Comparison of ENCODE assay signal across 11 cellular contexts in the genomic region with DNA sequence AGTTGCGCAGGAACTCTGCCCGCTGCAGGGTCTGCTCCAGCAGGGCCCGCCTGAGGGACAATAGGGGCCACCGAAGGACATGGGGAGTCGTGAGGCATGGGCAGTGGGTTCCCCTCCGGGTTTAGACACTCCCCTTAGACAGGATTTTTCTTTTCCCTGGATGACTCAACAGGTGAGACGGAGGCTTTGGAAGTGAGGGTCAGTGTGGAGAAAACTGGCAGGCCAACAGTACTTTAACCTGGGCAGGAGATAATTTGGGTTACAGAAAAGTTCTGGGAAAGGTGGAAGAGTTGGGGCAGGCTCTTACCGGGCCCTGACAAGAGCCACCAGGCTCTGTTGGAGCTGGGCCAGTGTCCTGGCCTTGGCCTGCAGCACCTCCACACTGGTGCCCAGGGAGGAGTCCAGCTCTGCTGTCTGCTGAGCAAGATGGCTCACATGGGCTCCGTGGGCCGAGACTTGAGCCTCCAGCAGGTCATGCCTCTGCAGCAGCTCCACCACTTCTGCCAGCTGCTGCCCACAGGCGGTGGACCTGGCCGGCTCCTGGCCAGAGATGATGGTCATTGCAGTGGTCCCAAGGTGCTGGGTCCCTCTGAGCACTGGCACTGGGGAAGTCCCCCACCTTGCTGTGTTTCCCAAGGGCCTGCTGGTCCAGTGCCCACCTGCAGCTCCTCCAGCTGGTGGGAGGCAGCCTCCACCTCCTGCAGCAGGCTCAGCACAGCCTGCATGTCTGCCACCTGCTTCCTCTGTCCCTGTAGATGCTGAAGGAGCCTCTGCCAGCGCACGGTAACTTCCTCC. TPM values are rescaled to one million over a fixed set of nuclear protein-coding genes. Genes with fewer than 3 reads are reported as not detected.
A peak's percentile ranks its signal among the peaks of the same experiment; 100 is the strongest.
DNase-seq lines count a peak whose midpoint lies in the region; ATAC-seq, FAIRE-seq and TF ChIP-seq lines count a peak whose summit lies in the region.
"Had no signal": no experiment of that assay in that cellular context is flagged by ENCODE, and none has a peak within 500 bp of the region (broad histone marks: within the 10 kb centered on the region; RNA-seq: fewer than 3 reads in every experiment).

No MANE protein-coding gene starts in this region.

- no peak overlapping the region for H3K56ac ChIP-seq in H1 (replicated peaks; ENCODE audit: insufficient read length, low read depth, low read length)

- H3K4me3 ChIP-seq in H1 (ENCODE audit: extremely low read depth in 1 of 4, insufficient read depth in 2 of 4, low read depth in 3 of 4, low read length in 4 of 4) (peak overlapping the region; percentile 33 to 68 (median 35); a peak in 6 of 8 replicates), mucosa of descending colon (no peak overlapping the region)

- TF ChIP-seq EP300 in H1 (IDR thresholded peaks at IDR 0.05; ENCODE audit: borderline replicate concordance in 1 of 2, low read depth in 2 of 2, low read length in 2 of 2) = no peak

- H3K18ac ChIP-seq in H1 (ENCODE audit: extremely low read depth, low read length) = no peak overlapping the region

- peak overlapping the region; percentile 60; the same call in 1 of the 2 replicates for H2BK12ac ChIP-seq in H1 (ENCODE audit: low read depth, low read length)

- 64% methylated on average over 14 of the region's 14 CpGs; no CpG with 5 or more reads in 1 of the 2 experiments for WGBS in H1 (ENCODE audit: extremely low coverage in 1 of 2, insufficient coverage in 1 of 2, insufficient read length in 1 of 2, insufficient replicate concordance in 2 of 2, low coverage in 1 of 2, low lambda C conversion rate in 2 of 2, missing lambda C conversion rate in 1 of 2), 2 experiments

- no peaks in the 10 kb centered on the region for H3K9me3 Mint-ChIP-seq in CD4-positive, alpha-beta T cell

- H3K23me2 ChIP-seq in H1 (ENCODE audit: low read depth, low read length) = peaks cover 4% of the 10 kb centered on the region; the same call in 1 of the 2 replicates

- no peak overlapping the region for H3K9ac ChIP-seq in H1 (replicated peaks in 1 of 4; ENCODE audit: extremely low read depth in 1 of 4, low read depth in 3 of 4, low read length in 3 of 4)

- peaks cover 9% of the 10 kb centered on the region for H3K4me1 Mint-ChIP-seq in CD4-positive, alpha-beta T cell (ENCODE audit: low read depth)

- POLR2A ChIA-PET in CD4-positive, alpha-beta T cell (lab: Charles Lee) = interaction anchor here (1.2 kb wide), 1 partner anchor 109 kb away, joined by 4 read pairs; the partner anchor contains the start of gene MAPKBP1
- POLR2A ChIA-PET in H1 (lab: Charles Lee; ENCODE audit: partially characterized antibody) = interaction anchor here (1.0 to 3.2 kb wide), 4 partner anchors 9 to 109 kb away, joined by 3 to 11 read pairs (median 5); partner anchors contain the start of genes JMJD7 and MAPKBP1

- ATAC-seq in CD4-positive, alpha-beta T cell (ENCODE audit: poor library complexity) = peak; percentile 33
- ATAC-seq in mucosa of descending colon (peak; percentile 9), HG02759 (IDR thresholded peaks at IDR 0.05; ENCODE audit: unreplicated experiment) (no peak)

- no peak overlapping the region for H4K91ac ChIP-seq in H1 (replicated peaks; ENCODE audit: insufficient read length, low read length)

- H3K4me2 ChIP-seq in H1 (ENCODE audit: insufficient read depth in 1 of 2, low read depth in 2 of 2, low read length in 2 of 2) = peak overlapping the region; percentile 69 to 78

- peak overlapping the region; percentile 12; the same call in 1 of the 2 replicates for H2BK15ac ChIP-seq in H1 (ENCODE audit: low read length)

- peaks cover 0 to 9% (median 4%) of the 10 kb centered on the region in 4 experiments; a peak in 5 of 7 replicates for H3K4me1 ChIP-seq in H1 (replicated peaks in 1 of 4; ENCODE audit: control insufficient read depth in 3 of 4, insufficient read depth in 4 of 4, low read length in 3 of 4)
- H3K4me1 ChIP-seq in mucosa of descending colon (ENCODE audit: low read depth) = peaks cover 14% of the 10 kb centered on the region

- no peak overlapping the region for H3K27ac ChIP-seq in CD4-positive, alpha-beta T cell (ENCODE audit: low read depth, low read length)
- H3K27ac ChIP-seq in H1 (ENCODE audit: low read depth, low read length) = no peak overlapping the region

- H2AK5ac ChIP-seq in H1 (ENCODE audit: low read depth, low read length) = no peak overlapping the region

- TF ChIP-seq CTCF in CD4-positive, alpha-beta T cell (IDR thresholded peaks at IDR 0.05) = no peak
- no peak for TF ChIP-seq CTCF in H1 (IDR thresholded peaks at IDR 0.05; ENCODE audit: control extremely low read depth in 1 of 3, insufficient read depth in 1 of 3, low read depth in 1 of 3, low read length in 3 of 3)
- no peak for TF ChIP-seq CTCF in mucosa of descending colon (IDR thresholded peaks at IDR 0.05)

- no peak for TF ChIP-seq POLR2A in H1 (IDR thresholded peaks at IDR 0.05; ENCODE audit: control extremely low read depth in 1 of 2, low read depth in 2 of 2, low read length in 2 of 2)

- no peak overlapping the region for H3K27ac Mint-ChIP-seq in CD4-positive, alpha-beta T cell

- H3K79me1 ChIP-seq in H1 (ENCODE audit: low read depth, low read length) = no peaks in the 10 kb centered on the region

- FAIRE-seq in H1 (lab: Jason Lieb, UNC) = no peak

- no peak overlapping the region for H2BK120ac ChIP-seq in H1 (replicated peaks; ENCODE audit: low read depth, low read length)

- intact Hi-C loops in CD4-positive, alpha-beta T cell (cut with DNase I, micrococcal nuclease) = no loop called here
- intact Hi-C loops in mucosa of descending colon (cut with DNase I, micrococcal nuclease) = no loop called here

- H3K27me3 ChIP-seq in CD4-positive, alpha-beta T cell (ENCODE audit: control insufficient read depth, insufficient read depth, low read length) = peaks cover 12% of the 10 kb centered on the region
- H3K27me3 ChIP-seq in H1 (replicated peaks in 1 of 4; ENCODE audit: control insufficient read depth in 3 of 4, extremely low read depth in 1 of 4, insufficient read depth in 3 of 4, low read length in 3 of 4) = peaks cover 21 to 36% (median 31%) of the 10 kb centered on the region in 4 experiments

- H3K4me3 Mint-ChIP-seq in CD4-positive, alpha-beta T cell = no peak overlapping the region

- no peak overlapping the region for H2AFZ ChIP-seq in H1 (ENCODE audit: low read length)

- H3K23ac ChIP-seq in H1 (ENCODE audit: insufficient read length) = no peak overlapping the region

- peaks cover 0 to 2% of the 10 kb centered on the region in 2 experiments for H4K20me1 ChIP-seq in H1 (replicated peaks in 1 of 2; ENCODE audit: control insufficient read depth in 1 of 2, insufficient read depth in 2 of 2, low read length in 2 of 2)

- H2BK5ac ChIP-seq in H1 (ENCODE audit: low read depth, low read length) = no peak overlapping the region

- CTCF ChIA-PET in CD4-positive, alpha-beta T cell (lab: Charles Lee) = no interaction called here
- CTCF ChIA-PET in H1 (lab: Charles Lee; ENCODE audit: partially characterized antibody) = interaction anchor here (0.6 to 4.3 kb wide), 9 partner anchors 10 to 109 kb away, joined by 3 to 22 read pairs (median 3); partner anchors contain the start of gene MAPKBP1

- H3K36me3 ChIP-seq in H1 (ENCODE audit: control insufficient read depth in 2 of 4, insufficient read depth in 4 of 4, low read length in 3 of 4) (no peaks in the 10 kb centered on the region), mucosa of descending colon (ENCODE audit: low read depth) (no peaks in the 10 kb centered on the region)

- no peak overlapping the region for H3K14ac ChIP-seq in H1 (ENCODE audit: insufficient read length)

- H3K4ac ChIP-seq in H1 (replicated peaks; ENCODE audit: insufficient read length, low read depth, low read length) = no peak overlapping the region

- H3K36me3 Mint-ChIP-seq in CD4-positive, alpha-beta T cell (ENCODE audit: low read depth) = no peaks in the 10 kb centered on the region

- no peak overlapping the region for H4K5ac ChIP-seq in H1 (ENCODE audit: insufficient read length, low read depth, low read length)

- no peak for DNase-seq in CD4-positive, alpha-beta T cell
- peak; percentile 51 for DNase-seq in NAMALWA (ENCODE audit: low spot score)
- no peak for DNase-seq in H1 (ENCODE audit: low read depth in 1 of 2, low spot score in 2 of 2)
- no peak for DNase-seq in mucosa of descending colon
- DNase-seq in activated gamma-delta T cell (lab: John Stamatoyannopoulos, UW) = no peak
- DNase-seq in DMS79 (lab: John Stamatoyannopoulos, UW) = no peak
- DNase-seq in NCI-H82 (lab: John Stamatoyannopoulos, UW) = no peak
- DNase-seq: activated CD4-positive, alpha-beta T cell treated with anti-CD3 and anti-CD28 coated beads for 1 hour; MM.1S; OCI-M1 had no signal

- no peak overlapping the region for H2BK20ac ChIP-seq in H1 (ENCODE audit: low read length)

- H3K9me3 ChIP-seq in CD4-positive, alpha-beta T cell (ENCODE audit: control insufficient read depth, low read length) = no peaks in the 10 kb centered on the region
- H3K9me3 ChIP-seq in H1 (ENCODE audit: insufficient read depth in 2 of 2, low read depth in 1 of 2, low read length in 1 of 2) = no peaks in the 10 kb centered on the region
- no peaks in the 10 kb centered on the region for H3K9me3 ChIP-seq in mucosa of descending colon

- H4K8ac ChIP-seq in H1 (ENCODE audit: extremely low read depth, insufficient read depth, low read length) = no peak overlapping the region

- no peak for TF ChIP-seq RAD21 in H1 (IDR thresholded peaks at IDR 0.05 in 1 of 2, conservative IDR thresholded peaks at IDR 0.05 in 1 of 2; ENCODE audit: low read depth in 2 of 2, low read length in 2 of 2)

- no peaks in the 10 kb centered on the region for H3K79me2 ChIP-seq in H1 (ENCODE audit: control insufficient read depth in 1 of 2, insufficient read depth in 2 of 2, low read length in 2 of 2)

- peaks cover 15% of the 10 kb centered on the region for H3K27me3 Mint-ChIP-seq in CD4-positive, alpha-beta T cell

RNA-seq across cellular contexts. Expression of gene SPTBN5, which starts 11.0 kb away (rescaled TPM):
- 1 to 10 TPM; 2.2 to 2.3 TPM for total RNA-seq in CD4-positive, alpha-beta T cell
- total RNA-seq in H1 (2021; fragmentation: NEBNext Ultra II Directional; extraction: Animal tissue kit (Norgen Biotek cat#: 25700)) = 0.84 and 1.1 TPM in 2 replicates
- polyA plus RNA-seq in H1 (2011; rRNA removed) = 0.32 and 0.38 TPM in 2 replicates
- polyA plus RNA-seq in H1 (2011; cell fraction: cytosol; rRNA removed) = 0.59 TPM
- polyA plus RNA-seq in H1 (2011; cell fraction: nucleus; rRNA removed) = 4.5 TPM
- polyA plus RNA-seq in H1 (2012, experiment 1 of 2) = 0.33 to 1.1 TPM (median 0.89 TPM) in 4 replicates
- 0.12 TPM for polyA plus RNA-seq in H1 (2012, experiment 2 of 2)
- polyA plus RNA-seq in H1 (2013, experiment 1 of 2) = 0.43 TPM
- 0.35 TPM for polyA plus RNA-seq in H1 (2013, experiment 2 of 2)
- 0.13 and 0.54 TPM in 2 replicates for polyA minus RNA-seq in H1 (2011; rRNA and poly(A)+ RNA removed)
- not detected for polyA minus RNA-seq in H1 (2011; cell fraction: cytosol; rRNA and poly(A)+ RNA removed)
- 1.00 TPM for polyA minus RNA-seq in H1 (2011; cell fraction: nucleus; rRNA and poly(A)+ RNA removed)
- 1 to 10 TPM in 1 of 3 donors, under 1 TPM in 2; 0.36 to 2.2 (median 0.87) TPM for total RNA-seq in mucosa of descending colon

RNA-seq across cellular contexts. Expression of gene PLA2G4B, which starts 44.2 kb away (rescaled TPM):
- total RNA-seq in CD4-positive, alpha-beta T cell = 10 to 100 TPM; 33.7 to 34.6 TPM
- total RNA-seq in H1 (2021; fragmentation: NEBNext Ultra II Directional; extraction: Animal tissue kit (Norgen Biotek cat#: 25700)) = 4.2 and 8.0 TPM in 2 replicates
- polyA plus RNA-seq in H1 (2011; rRNA removed) = 9.2 TPM in 2 replicates
- 8.0 TPM for polyA plus RNA-seq in H1 (2011; cell fraction: cytosol; rRNA removed)
- polyA plus RNA-seq in H1 (2011; cell fraction: nucleus; rRNA removed) = 49.3 TPM
- polyA plus RNA-seq in H1 (2012, experiment 1 of 2) = 2.8 to 7.8 TPM (median 6.9 TPM) in 4 replicates
- polyA plus RNA-seq in H1 (2012, experiment 2 of 2) = 4.2 TPM
- polyA plus RNA-seq in H1 (2013, experiment 1 of 2) = 10.3 TPM
- 6.5 TPM for polyA plus RNA-seq in H1 (2013, experiment 2 of 2)
- 1.5 and 2.0 TPM in 2 replicates for polyA minus RNA-seq in H1 (2011; rRNA and poly(A)+ RNA removed)
- 3.1 TPM for polyA minus RNA-seq in H1 (2011; cell fraction: cytosol; rRNA and poly(A)+ RNA removed)
- polyA minus RNA-seq in H1 (2011; cell fraction: nucleus; rRNA and poly(A)+ RNA removed) = 7.5 TPM
- total RNA-seq in mucosa of descending colon = 1 to 10 TPM; 5.2 to 9.7 (median 6.4) TPM

RNA-seq across cellular contexts. Expression of gene JMJD7, which starts 55.0 kb away (rescaled TPM):
- 10 to 100 TPM; 35.6 to 38.4 TPM for total RNA-seq in CD4-positive, alpha-beta T cell
- 14.7 and 15.0 TPM in 2 replicates for total RNA-seq in H1 (2021; fragmentation: NEBNext Ultra II Directional; extraction: Animal tissue kit (Norgen Biotek cat#: 25700))
- polyA plus RNA-seq in H1 (2011; rRNA removed) = 20.0 and 21.2 TPM in 2 replicates
- polyA plus RNA-seq in H1 (2011; cell fraction: cytosol; rRNA removed) = 17.1 TPM
- 28.8 TPM for polyA plus RNA-seq in H1 (2011; cell fraction: nucleus; rRNA removed)
- polyA plus RNA-seq in H1 (2012, experiment 1 of 2) = 11.7 to 16.4 TPM (median 15.2 TPM) in 4 replicates
- polyA plus RNA-seq in H1 (2012, experiment 2 of 2) = 15.2 TPM
- 7.5 TPM for polyA plus RNA-seq in H1 (2013, experiment 1 of 2)
- polyA plus RNA-seq in H1 (2013, experiment 2 of 2) = 8.5 TPM
- 4.8 and 5.2 TPM in 2 replicates for polyA minus RNA-seq in H1 (2011; rRNA and poly(A)+ RNA removed)
- polyA minus RNA-seq in H1 (2011; cell fraction: cytosol; rRNA and poly(A)+ RNA removed) = 10.6 TPM
- polyA minus RNA-seq in H1 (2011; cell fraction: nucleus; rRNA and poly(A)+ RNA removed) = 6.7 TPM
- 10 to 100 TPM in 2 of 3 donors, 1 to 10 TPM in 1; 9.8 to 15.2 (median 10.8) TPM for total RNA-seq in mucosa of descending colon
